Comparison of ENCODE assay signal across 8 cellular contexts in the genomic region with DNA sequence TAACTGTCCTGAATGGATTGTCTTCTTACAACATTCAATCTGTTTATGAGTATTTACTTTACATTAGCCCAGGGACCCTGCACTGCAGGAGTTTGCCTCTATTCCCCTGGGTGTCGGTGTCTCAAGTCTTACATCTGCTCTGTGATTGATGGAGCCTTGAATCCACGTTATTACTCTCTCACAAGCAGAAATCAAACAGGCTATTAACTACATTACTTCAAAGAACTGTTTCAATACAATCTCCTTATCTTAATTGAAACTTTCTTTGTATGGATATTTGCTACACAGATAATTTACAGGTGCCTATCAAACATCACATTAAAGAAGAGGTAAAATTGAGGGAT. TPM values are rescaled to one million over a fixed set of nuclear protein-coding genes. Genes with fewer than 3 reads are reported as not detected.
DNase-seq lines count a peak whose midpoint lies in the region; ATAC-seq, FAIRE-seq and TF ChIP-seq lines count a peak whose summit lies in the region.

No MANE protein-coding gene starts in this region.

- H3K9ac ChIP-seq in keratinocyte (ENCODE audit: control insufficient read depth, extremely low read depth, insufficient read depth, low read length): no peak overlapping the region

- CTCF ChIA-PET in OCI-LY7 (lab: Charles Lee; ENCODE audit: unreplicated experiment): interaction anchor here (1.3 to 1.5 kb wide), 2 partner anchors 49 to 152 kb away, joined by 3 to 4 read pairs; no protein-coding TSS in a partner anchor

- H3K27me3 Mint-ChIP-seq in CD14-positive monocyte (ENCODE audit: low read depth in 3 of 3) (peaks cover 0 to 2% (median 0%) of the 10 kb centered on the region in 3 donors), HFFc6 (ENCODE audit: insufficient read depth) (peaks cover 2% of the 10 kb centered on the region)

- no peaks in the 10 kb centered on the region for H3K9me3 ChIP-seq in OCI-LY7 (ENCODE audit: low read length)
- H3K9me3 ChIP-seq in keratinocyte (ENCODE audit: control insufficient read depth, low read depth, low read length): no peaks in the 10 kb centered on the region
- no peaks in the 10 kb centered on the region for H3K9me3 ChIP-seq in WERI-Rb-1 (ENCODE audit: severe bottlenecking)
- no peaks in the 10 kb centered on the region for H3K9me3 ChIP-seq in mucosa of descending colon

- no peak overlapping the region for H3K4me3 Mint-ChIP-seq in CD14-positive monocyte
- H3K4me3 Mint-ChIP-seq in HFFc6: peak overlapping the region; percentile 93

- peak overlapping the region; percentile 93 for H3K4me2 ChIP-seq in OCI-LY7 (ENCODE audit: low read length)
- peak overlapping the region; percentile 67 for H3K4me2 ChIP-seq in keratinocyte (ENCODE audit: control insufficient read depth, extremely low read depth, insufficient read depth, low read depth, low read length)

- H3K4me1 Mint-ChIP-seq in CD14-positive monocyte: peaks cover 32% of the 10 kb centered on the region
- peaks cover 44% of the 10 kb centered on the region for H3K4me1 Mint-ChIP-seq in HFFc6 (ENCODE audit: low read depth)

- no peaks in the 10 kb centered on the region for H3K27me3 ChIP-seq in keratinocyte (ENCODE audit: control insufficient read depth, extremely low read depth, insufficient read depth, low read length)
- H3K27me3 ChIP-seq in WERI-Rb-1 (ENCODE audit: insufficient read depth, low read depth, severe bottlenecking): no peaks in the 10 kb centered on the region

- H3K79me2 ChIP-seq in OCI-LY7 (ENCODE audit: insufficient read depth, low read depth, low read length): peaks cover 29% of the 10 kb centered on the region; the same call in 1 of the 2 replicates
- peaks cover 8% of the 10 kb centered on the region for H3K79me2 ChIP-seq in keratinocyte (ENCODE audit: control insufficient read depth, insufficient read depth, low read length)

- TF ChIP-seq CTCF in CD14-positive monocyte (IDR thresholded peaks at IDR 0.05) (no peak), HFFc6 (IDR thresholded peaks at IDR 0.05) (no peak), OCI-LY7 (conservative IDR thresholded peaks at IDR 0.05; ENCODE audit: low read length) (no peak), keratinocyte (optimal IDR thresholded peaks at IDR 0.05 in 1 of 3, IDR thresholded peaks at IDR 0.05 in 1 of 3, conservative IDR thresholded peaks at IDR 0.05 in 1 of 3; ENCODE audit: extremely low read depth in 1 of 3, insufficient read depth in 2 of 3, low read length in 3 of 3) (no peak), WERI-Rb-1 (IDR thresholded peaks at IDR 0.05; ENCODE audit: low read depth, low read length) (no peak), mucosa of descending colon (IDR thresholded peaks at IDR 0.05) (no peak)

- H3K4me1 ChIP-seq in OCI-LY7 (ENCODE audit: insufficient read depth, low read length, poor library complexity, severe bottlenecking) (peaks cover 36% of the 10 kb centered on the region), keratinocyte (ENCODE audit: control insufficient read depth, extremely low read depth, insufficient read depth, low read length) (peaks cover 42% of the 10 kb centered on the region), mucosa of descending colon (ENCODE audit: low read depth) (peaks cover 28% of the 10 kb centered on the region)

- peak overlapping the region in 4 of 7 donors; percentile 6 to 71 (median 31) for H3K27ac Mint-ChIP-seq in CD14-positive monocyte
- H3K27ac Mint-ChIP-seq in HFFc6: peak overlapping the region; percentile 96

- no peak for ATAC-seq in GM21515 (IDR thresholded peaks at IDR 0.05; ENCODE audit: unreplicated experiment)
- ATAC-seq in mucosa of descending colon: no peak

- no peak for DNase-seq in CD14-positive monocyte (ENCODE audit: low spot score)
- no peak for DNase-seq in HFFc6
- DNase-seq in OCI-LY7 (ENCODE audit: low spot score): peak; percentile 85
- DNase-seq in keratinocyte (ENCODE audit: low read depth, low spot score): no peak
- DNase-seq in WERI-Rb-1: no peak
- no peak for DNase-seq in HuH-7.5 (ENCODE audit: low spot score)
- no peak for DNase-seq in mucosa of descending colon

- POLR2A ChIA-PET in OCI-LY7 (lab: Charles Lee): interaction anchor here (0.6 to 12.7 kb wide), 18 partner anchors 8 to 642 kb away, joined by 3 to 284 read pairs (median 6); no protein-coding TSS in a partner anchor

- H3K9me1 ChIP-seq in keratinocyte (ENCODE audit: control insufficient read depth, extremely low read depth, insufficient read depth, low read length): no peaks in the 10 kb centered on the region

- H3K9me2 ChIP-seq in OCI-LY7 (ENCODE audit: insufficient read depth, low read length): no peaks in the 10 kb centered on the region

- H3K36me3 ChIP-seq in OCI-LY7 (ENCODE audit: insufficient read depth, low read length): no peaks in the 10 kb centered on the region
- no peaks in the 10 kb centered on the region for H3K36me3 ChIP-seq in keratinocyte (ENCODE audit: control insufficient read depth in 2 of 2, extremely low read depth in 1 of 2, insufficient read depth in 2 of 2, low read length in 2 of 2)
- no peaks in the 10 kb centered on the region for H3K36me3 ChIP-seq in WERI-Rb-1
- no peaks in the 10 kb centered on the region for H3K36me3 ChIP-seq in mucosa of descending colon (ENCODE audit: low read depth)

- H3K36me3 Mint-ChIP-seq in CD14-positive monocyte (no peaks in the 10 kb centered on the region), HFFc6 (ENCODE audit: low read depth) (peaks cover 15% of the 10 kb centered on the region)

- H3K4me3 ChIP-seq in OCI-LY7 (ENCODE audit: low read depth, low read length, poor library complexity, severe bottlenecking) (peak overlapping the region; percentile 93), keratinocyte (ENCODE audit: control insufficient read depth in 2 of 3, extremely low read depth in 1 of 3, insufficient read depth in 2 of 3, low read depth in 1 of 3, low read length in 3 of 3) (peak overlapping the region in 1 of 3 experiments; percentile 4), WERI-Rb-1 (ENCODE audit: low read depth, low read length) (no peak overlapping the region), mucosa of descending colon (no peak overlapping the region)

- peak; percentile 17 for FAIRE-seq in keratinocyte (lab: Jason Lieb, UNC)

- intact Hi-C loops in CD14-positive monocyte (cut with micrococcal nuclease) (loop anchor here in 1 of 2 donors (10.0 kb wide), 1 partner anchor 356 kb away; no protein-coding TSS in a partner anchor), OCI-LY7 (cut with micrococcal nuclease; ENCODE audit: unreplicated experiment) (no loop called here), mucosa of descending colon (cut with DNase I, micrococcal nuclease) (loop anchor here in 1 of 2 donors (5.0 kb wide), 1 partner anchor 146 kb away; no protein-coding TSS in a partner anchor)

- no TSS peak for BruUV-seq in OCI-LY7 (replicated peaks; lab: Mats Ljungman, UMichigan)

- H2AFZ ChIP-seq in OCI-LY7 (ENCODE audit: low read length): peak overlapping the region; percentile 83; the same call in 1 of the 2 replicates
- no peak overlapping the region for H2AFZ ChIP-seq in keratinocyte (ENCODE audit: control insufficient read depth, low read length)

- H4K20me1 ChIP-seq in OCI-LY7 (ENCODE audit: insufficient read depth, low read length) (no peaks in the 10 kb centered on the region), keratinocyte (ENCODE audit: control insufficient read depth, extremely low read depth, insufficient read depth, low read length) (no peaks in the 10 kb centered on the region)

- peak overlapping the region; percentile 96 for H3K27ac ChIP-seq in OCI-LY7 (ENCODE audit: low read depth, low read length, poor library complexity, severe bottlenecking)
- H3K27ac ChIP-seq in keratinocyte (ENCODE audit: control insufficient read depth, insufficient read depth, low read length): peak overlapping the region; percentile 23
- no peak overlapping the region for H3K27ac ChIP-seq in WERI-Rb-1

- H3K9me3 Mint-ChIP-seq in CD14-positive monocyte (peaks cover 0 to 2% (median 0%) of the 10 kb centered on the region in 7 donors), HFFc6 (no peaks in the 10 kb centered on the region)

- dilution Hi-C loops in keratinocyte (cut with MboI; ENCODE audit: extremely low pct_ligation_motif_present, low sequenced_read_pairs): no loop called here

RNA-seq across cellular contexts. Expression of a gene that starts 3.1 kb away (rescaled TPM):
- polyA plus RNA-seq in CD14-positive monocyte (1 to 10 TPM; 1.5 to 2.5 TPM), keratinocyte (5.1 to 7.0 TPM (median 5.4 TPM) in 3 replicates)
- total RNA-seq in HFFc6 (2021; fragmentation: NEBNext Ultra II Directional; extraction: Animal tissue kit (Norgen Biotek cat#: 25700)): 100 to 1,000 TPM; 102 to 142 (median 131) TPM
- total RNA-seq in OCI-LY7 (2014; rRNA removed; shearing (Covaris generic)): 38.0 and 43.6 TPM in 2 replicates
- total RNA-seq in OCI-LY7 (2022) (56.5 and 56.7 TPM in 2 replicates), mucosa of descending colon (10 to 100 TPM; 21.9 to 34.1 (median 22.4) TPM)
- polyA plus RNA-seq in keratinocyte (2011; ENCODE audit: low read depth): 21.8 TPM
- polyA plus RNA-seq in keratinocyte (2011; cell fraction: cytosol; rRNA removed): 2.6 and 3.8 TPM in 2 replicates
- polyA plus RNA-seq in keratinocyte (2011; cell fraction: nucleus; rRNA removed): 10.2 TPM in 2 replicates
- polyA plus RNA-seq in keratinocyte (2012; ENCODE audit: low replicate concordance): 6.4 and 15.8 TPM in 2 replicates
- polyA minus RNA-seq in keratinocyte: 15.2 to 37.1 TPM (median 28.8 TPM) in 3 replicates
- polyA minus RNA-seq in keratinocyte (2011; cell fraction: cytosol; rRNA and poly(A)+ RNA removed): 6.1 TPM
- 24.1 and 47.5 TPM in 2 replicates for polyA minus RNA-seq in keratinocyte (2011; cell fraction: nucleus; rRNA and poly(A)+ RNA removed)
